ENCODE assay signal across 27 cellular contexts in genomic region chr6:61606500-61606899, GRCh38.
DNase-seq lines count a peak whose midpoint lies in the region; ATAC-seq, FAIRE-seq and TF ChIP-seq lines count a peak whose summit lies in the region.
"Had no signal": no experiment of that assay in that cellular context is flagged by ENCODE, and none has a peak within 500 bp of the region (broad histone marks: within the 10 kb centered on the region; RNA-seq: fewer than 3 reads in every experiment).

No MANE protein-coding gene starts in this region.

- H4K20me1 ChIP-seq in H9 (ENCODE audit: control insufficient read depth, insufficient read depth, insufficient read length) (no peaks in the 10 kb centered on the region), H1 (replicated peaks in 1 of 2; ENCODE audit: control insufficient read depth in 1 of 2, insufficient read depth in 2 of 2, low read length in 2 of 2) (no peaks in the 10 kb centered on the region)
- H4K20me1 ChIP-seq: BLaER1 treated with 17β-estradiol and CSF1 and Interleukin-3, amounts not matched to agents 10 nM and 100 nM had no signal

- H3K79me2 ChIP-seq in H9 (ENCODE audit: insufficient read depth, low read length) (0 out of 2 replicates have a peak, but pooled peaks cover 2% of the 10 kb centered on the region), H1 (ENCODE audit: control insufficient read depth in 1 of 2, insufficient read depth in 2 of 2, low read length in 2 of 2) (no peaks in the 10 kb centered on the region; a peak in 1 of 4 replicates)

- H2AK5ac ChIP-seq in H9 (ENCODE audit: insufficient read length, low read length) (no peak overlapping the region), H1 (ENCODE audit: low read depth, low read length) (no peak overlapping the region)

- FAIRE-seq in H1 (lab: Jason Lieb, UNC) = peak; percentile 95
- FAIRE-seq: A549, D721Med, G401.6, HepG2 had no signal

- TF ChIP-seq CTCF in H9 (conservative IDR thresholded peaks at IDR 0.05) (no peak), H1 (IDR thresholded peaks at IDR 0.05; ENCODE audit: control extremely low read depth in 1 of 3, insufficient read depth in 1 of 3, low read depth in 1 of 3, low read length in 3 of 3) (no peak), foreskin fibroblast (IDR thresholded peaks at IDR 0.05; ENCODE audit: low read depth, low read length) (no peak)

- POLR2A ChIA-PET in H1 (lab: Charles Lee; ENCODE audit: partially characterized antibody) = interaction anchor here (1.6 kb wide), 1 partner anchor 25 kb away, joined by 3 read pairs; no protein-coding TSS in a partner anchor

- TF ChIP-seq EP300 in H1 (IDR thresholded peaks at IDR 0.05; ENCODE audit: borderline replicate concordance in 1 of 2, low read depth in 2 of 2, low read length in 2 of 2) = no peak

- H3K4me3 Mint-ChIP-seq in H9 = peak overlapping the region; percentile 32 to 37; a peak in 3 of 5 replicates
- H3K4me3 Mint-ChIP-seq: CD4-positive, alpha-beta T cell had no signal

- H4K91ac ChIP-seq in H9 (ENCODE audit: insufficient read length, low read depth, low read length) = no peak overlapping the region
- H4K91ac ChIP-seq in H1 (replicated peaks; ENCODE audit: insufficient read length, low read length) = no peak overlapping the region

- TF ChIP-seq POLR2A in H1 (IDR thresholded peaks at IDR 0.05; ENCODE audit: control extremely low read depth in 1 of 2, low read depth in 2 of 2, low read length in 2 of 2) = no peak

- H3K9ac ChIP-seq in H9 (ENCODE audit: extremely low read depth, insufficient read length, low read length) (no peak overlapping the region), H1 (replicated peaks in 1 of 4; ENCODE audit: extremely low read depth in 1 of 4, low read depth in 3 of 4, low read length in 3 of 4) (no peak overlapping the region), iPS-18a (ENCODE audit: low read length) (peak overlapping the region; percentile 8)
- H3K9ac ChIP-seq: BLaER1 treated with 17β-estradiol and CSF1 and Interleukin-3, amounts not matched to agents 10 nM and 100 nM had no signal

- no peak overlapping the region for H3K56ac ChIP-seq in H9 (ENCODE audit: insufficient read length, low read depth, low read length)
- H3K56ac ChIP-seq in H1 (replicated peaks; ENCODE audit: insufficient read length, low read depth, low read length) = no peak overlapping the region

- no peak for ATAC-seq in GM19397 (IDR thresholded peaks at IDR 0.05; ENCODE audit: unreplicated experiment)
- ATAC-seq: A549, HepG2, PC-3, Right ventricle myocardium inferior, SK-N-SH treated with all-trans-retinoic acid at 6 μM for 48 hours had no signal

- peaks cover 26 to 39% (median 37%) of the 10 kb centered on the region in 3 experiments for H3K36me3 Mint-ChIP-seq in H9 (ENCODE audit: insufficient read depth in 1 of 3, low read depth in 3 of 3)

- peak overlapping the region; percentile 51 for H3K4me2 ChIP-seq in H9 (ENCODE audit: insufficient read depth, insufficient read length, low read length)
- peak overlapping the region; percentile 61 to 85 for H3K4me2 ChIP-seq in H1 (ENCODE audit: insufficient read depth in 1 of 2, low read depth in 2 of 2, low read length in 2 of 2)
- H3K4me2 ChIP-seq: A549; BLaER1 treated with 17β-estradiol and CSF1 and Interleukin-3, amounts not matched to agents 10 nM and 100 nM had no signal

- H3T11ph ChIP-seq in H9 (ENCODE audit: low read length) = no peak overlapping the region

- H3K79me1 ChIP-seq in H9 (ENCODE audit: insufficient read depth, low read depth, low read length, poor library complexity, severe bottlenecking) (no peaks in the 10 kb centered on the region), H1 (ENCODE audit: low read depth, low read length) (no peaks in the 10 kb centered on the region)

- no peak overlapping the region for H2BK20ac ChIP-seq in H9 (ENCODE audit: low read depth, low read length, poor library complexity, severe bottlenecking)
- no peak overlapping the region for H2BK20ac ChIP-seq in H1 (ENCODE audit: low read length)

- H3K4ac ChIP-seq in H9 (ENCODE audit: low read depth, low read length) (no peak overlapping the region), H1 (replicated peaks; ENCODE audit: insufficient read length, low read depth, low read length) (no peak overlapping the region)

- DNase-seq in H9 (peak; percentile 35), H1 (ENCODE audit: low read depth in 1 of 2, low spot score in 2 of 2) (peak in 1 of 2 experiments; percentile 2), HUDEP-2 (lab: John Stamatoyannopoulos, UW; ENCODE audit: unreplicated experiment in 76 of 76) (no peak), dermis blood vessel endothelial cell (no peak), foreskin fibroblast (no peak)
- DNase-seq: AML-193; CD4-positive, alpha-beta T cell; Kasumi-1; NCI-H1092 treated with DMSO at 0.1 percent for 48 hours; NCI-H1436; NCI-H187; NCI-H2081 treated with DMSO at 0.1 percent for 48 hours; NCI-H2171 treated with DMSO at 0.1 percent for 48 hours; NCI-H345; NCI-H510A treated with DMSO at 0.1 percent for 48 hours; NCI-H774; PC-3; SJCRH30 had no signal

- H2BK12ac ChIP-seq in H9 (ENCODE audit: insufficient read length, low read depth, low read length) = no peak overlapping the region
- H2BK12ac ChIP-seq in H1 (ENCODE audit: low read depth, low read length) = no peak overlapping the region

- H3K23ac ChIP-seq in H9 (ENCODE audit: insufficient read length, low read depth, low read length) (no peak overlapping the region), H1 (ENCODE audit: insufficient read length) (no peak overlapping the region)

- no peak overlapping the region for H3K14ac ChIP-seq in H9 (ENCODE audit: insufficient read depth, low read length)
- no peak overlapping the region for H3K14ac ChIP-seq in H1 (ENCODE audit: insufficient read length)

- no peaks in the 10 kb centered on the region for H3K27me3 Mint-ChIP-seq in H9 (ENCODE audit: low read depth)
- H3K27me3 Mint-ChIP-seq: CD4-positive, alpha-beta T cell had no signal

- H3K27me3 ChIP-seq in H9 (ENCODE audit: insufficient read depth, low read length) (no peaks in the 10 kb centered on the region), H1 (replicated peaks in 1 of 4; ENCODE audit: control insufficient read depth in 3 of 4, extremely low read depth in 1 of 4, insufficient read depth in 3 of 4, low read length in 3 of 4) (no peaks in the 10 kb centered on the region), iPS-18a (ENCODE audit: control insufficient read depth, insufficient read depth, low read length) (no peaks in the 10 kb centered on the region)
- H3K27me3 ChIP-seq: BLaER1 treated with 17β-estradiol and CSF1 and Interleukin-3, amounts not matched to agents 10 nM and 100 nM; SJCRH30 had no signal

- no peak overlapping the region for H4K8ac ChIP-seq in H9 (replicated peaks; ENCODE audit: insufficient read length, low read depth, low read length)
- no peak overlapping the region for H4K8ac ChIP-seq in H1 (ENCODE audit: extremely low read depth, insufficient read depth, low read length)

- H4K5ac ChIP-seq in H9 (ENCODE audit: insufficient read length, low read depth, low read length) = no peak overlapping the region
- H4K5ac ChIP-seq in H1 (ENCODE audit: insufficient read length, low read depth, low read length) = peak overlapping the region; percentile 95

- H2BK120ac ChIP-seq in H9 (ENCODE audit: low read depth, low read length, poor library complexity, severe bottlenecking) = no peak overlapping the region
- no peak overlapping the region for H2BK120ac ChIP-seq in H1 (replicated peaks; ENCODE audit: low read depth, low read length)

- H3K27ac Mint-ChIP-seq in H9 = peak overlapping the region; percentile 90 to 95 (median 93)
- H3K27ac Mint-ChIP-seq: CD4-positive, alpha-beta T cell had no signal

- H2AFZ ChIP-seq in H9 (ENCODE audit: low read length) = no peak overlapping the region
- H2AFZ ChIP-seq in H1 (ENCODE audit: low read length) = no peak overlapping the region

- H3K23me2 ChIP-seq in H9 (ENCODE audit: insufficient read length, low read depth, low read length, poor library complexity, severe bottlenecking) = no peaks in the 10 kb centered on the region
- H3K23me2 ChIP-seq in H1 (ENCODE audit: low read depth, low read length) = no peaks in the 10 kb centered on the region

- no peak overlapping the region for H2BK15ac ChIP-seq in H9 (ENCODE audit: low read depth, low read length)
- no peak overlapping the region for H2BK15ac ChIP-seq in H1 (ENCODE audit: low read length)

- peaks cover 34 to 35% of the 10 kb centered on the region in 2 experiments for H3K4me1 Mint-ChIP-seq in H9

- H3K4me3 ChIP-seq in H1 (ENCODE audit: extremely low read depth in 1 of 4, insufficient read depth in 2 of 4, low read depth in 3 of 4, low read length in 4 of 4) (peak overlapping the region in 2 of 4 experiments; percentile 4 to 49; a peak in 2 of 8 replicates), iPS-18a (ENCODE audit: low read length) (peak overlapping the region; percentile 31), foreskin fibroblast (ENCODE audit: low read depth in 1 of 2, low read length in 2 of 2) (no peak overlapping the region)
- H3K4me3 ChIP-seq: A549; BLaER1 treated with 17β-estradiol and CSF1 and Interleukin-3, amounts not matched to agents 10 nM and 100 nM; SJCRH30 had no signal

- WGBS in H9 (ENCODE audit: extremely low coverage, insufficient read length, low lambda C conversion rate) = no CpG with 5 or more reads among the region's 2 CpGs
- 17% methylated on average over 2 of the region's 2 CpGs; no CpG with 5 or more reads in 1 of the 2 experiments for WGBS in H1 (ENCODE audit: extremely low coverage in 1 of 2, insufficient coverage in 1 of 2, insufficient read length in 1 of 2, insufficient replicate concordance in 2 of 2, low coverage in 1 of 2, low lambda C conversion rate in 2 of 2, missing lambda C conversion rate in 1 of 2), 2 experiments

- H3K9me3 ChIP-seq in H9 (ENCODE audit: control insufficient read depth, low read depth, low read length) (no peaks in the 10 kb centered on the region), H1 (ENCODE audit: insufficient read depth in 2 of 2, low read depth in 1 of 2, low read length in 1 of 2) (peaks cover 5 to 6% of the 10 kb centered on the region in 2 experiments; a peak in 3 of 4 replicates), iPS-18a (ENCODE audit: control insufficient read depth, low read depth, low read length) (no peaks in the 10 kb centered on the region)
- H3K9me3 ChIP-seq: A549; BLaER1 treated with 17β-estradiol and CSF1 and Interleukin-3, amounts not matched to agents 10 nM and 100 nM; SJCRH30 had no signal

- H3K9me3 Mint-ChIP-seq in H9 = peaks cover 19 to 36% of the 10 kb centered on the region in 2 experiments

- H3K4me1 ChIP-seq in H9 (ENCODE audit: insufficient read depth, low read length) (no peaks in the 10 kb centered on the region), H1 (replicated peaks in 1 of 4; ENCODE audit: control insufficient read depth in 3 of 4, insufficient read depth in 4 of 4, low read length in 3 of 4) (peaks cover 0 to 7% (median 1%) of the 10 kb centered on the region in 4 experiments; a peak in 3 of 7 replicates), iPS-18a (ENCODE audit: control insufficient read depth, low read depth, low read length) (peaks cover 10% of the 10 kb centered on the region)
- H3K4me1 ChIP-seq: A549; BLaER1 treated with 17β-estradiol and CSF1 and Interleukin-3, amounts not matched to agents 10 nM and 100 nM; SJCRH30 had no signal

- no peak; a peak in 1 of 4 replicates for TF ChIP-seq RAD21 in H1 (IDR thresholded peaks at IDR 0.05 in 1 of 2, conservative IDR thresholded peaks at IDR 0.05 in 1 of 2; ENCODE audit: low read depth in 2 of 2, low read length in 2 of 2)

- H2BK5ac ChIP-seq in H9 (ENCODE audit: insufficient read length, low read length) = no peak overlapping the region
- no peak overlapping the region for H2BK5ac ChIP-seq in H1 (ENCODE audit: low read depth, low read length)

- H3K18ac ChIP-seq in H9 (ENCODE audit: insufficient read length, low read depth, low read length) (no peak overlapping the region), H1 (ENCODE audit: extremely low read depth, low read length) (no peak overlapping the region)

- CTCF ChIA-PET in H1 (lab: Charles Lee; ENCODE audit: partially characterized antibody) = no interaction called here

- no peaks in the 10 kb centered on the region; a peak in 2 of 8 replicates for H3K36me3 ChIP-seq in H1 (ENCODE audit: control insufficient read depth in 2 of 4, insufficient read depth in 4 of 4, low read length in 3 of 4)
- no peaks in the 10 kb centered on the region for H3K36me3 ChIP-seq in iPS-18a (ENCODE audit: control insufficient read depth, low read depth, low read length)
- H3K36me3 ChIP-seq: BLaER1 treated with 17β-estradiol and CSF1 and Interleukin-3, amounts not matched to agents 10 nM and 100 nM; SJCRH30 had no signal

- H3K27ac ChIP-seq in H9 (ENCODE audit: insufficient read length, low read depth, low read length) (peak overlapping the region; percentile 64), H1 (ENCODE audit: low read depth, low read length) (peak overlapping the region; percentile 53; the same call in 1 of the 2 replicates), iPS-18a (ENCODE audit: low read length) (peak overlapping the region; percentile 74)
- H3K27ac ChIP-seq: A549; BLaER1 treated with 17β-estradiol and CSF1 and Interleukin-3, amounts not matched to agents 10 nM and 100 nM; SJCRH30 had no signal
